In genomic region chr5:83552275-83552674, GRCh38 we compare ENCODE assay signal across 32 cellular contexts.
DNase-seq lines count a peak whose midpoint lies in the region; ATAC-seq and TF ChIP-seq lines count a peak whose summit lies in the region.
"Had no signal": no experiment of that assay in that cellular context is flagged by ENCODE, and none has a peak within 500 bp of the region (broad histone marks: within the 10 kb centered on the region; RNA-seq: fewer than 3 reads in every experiment).

No MANE protein-coding gene starts in this region.

- H3K4me3 ChIP-seq in heart right ventricle (no peak overlapping the region), right cardiac atrium (ENCODE audit: low read length) (no peak overlapping the region), mammary epithelial cell (replicated peaks in 1 of 3; ENCODE audit: insufficient read depth in 1 of 3, low read depth in 2 of 3, low read length in 3 of 3) (no peak overlapping the region), vagina (no peak overlapping the region)
- H3K4me3 ChIP-seq: K562, psoas muscle, SK-N-MC, skin epidermis, tibial nerve had no signal

- H4K20me1 ChIP-seq in mammary epithelial cell (ENCODE audit: insufficient read depth, low read length) = no peaks in the 10 kb centered on the region

- in situ Hi-C loops in mammary epithelial cell (cut with MboI; ENCODE audit: low sequenced_read_pairs in 2 of 2) = loop anchor here (25.0 kb wide), 2 partner anchors 915 to 1190 kb away; no protein-coding TSS in a partner anchor

- H3K27ac ChIP-seq in heart right ventricle (peak overlapping the region in 8 of 10 donors; percentile 28 to 61 (median 41)), right cardiac atrium (ENCODE audit: low read length) (no peak overlapping the region), mammary epithelial cell (ENCODE audit: insufficient read depth, low read depth, low read length) (no peak overlapping the region), vagina (peak overlapping the region; percentile 12)
- H3K27ac ChIP-seq: psoas muscle, SK-N-MC had no signal

- no TSS peak for BruUV-seq in mammary epithelial cell (replicated peaks; lab: Mats Ljungman, UMichigan)

- intact Hi-C loops in heart right ventricle (cut with DNase I) (no loop called here), right cardiac atrium (cut with DNase I) (no loop called here), mammary epithelial cell (cut with micrococcal nuclease) (no loop called here), vagina (cut with DNase I) (no loop called here)

- peaks cover 0 to 21% (median 3%) of the 10 kb centered on the region in 9 donors for H3K4me1 ChIP-seq in heart right ventricle
- H3K4me1 ChIP-seq in right cardiac atrium (ENCODE audit: control insufficient read depth, insufficient read depth, low read length) = no peaks in the 10 kb centered on the region
- H3K4me1 ChIP-seq in mammary epithelial cell (ENCODE audit: insufficient read depth, low read length) = peaks cover 12% of the 10 kb centered on the region
- no peaks in the 10 kb centered on the region for H3K4me1 ChIP-seq in vagina
- H3K4me1 ChIP-seq: psoas muscle had no signal

- H3K27me3 ChIP-seq in heart right ventricle (no peaks in the 10 kb centered on the region), right cardiac atrium (ENCODE audit: control insufficient read depth, insufficient read depth) (no peaks in the 10 kb centered on the region), mammary epithelial cell (ENCODE audit: insufficient read depth, low read length) (no peaks in the 10 kb centered on the region), vagina (no peaks in the 10 kb centered on the region)
- H3K27me3 ChIP-seq: BE2C, tibial nerve had no signal

- H3K79me2 ChIP-seq in mammary epithelial cell (ENCODE audit: insufficient read depth, low read length) = no peaks in the 10 kb centered on the region

- dilution Hi-C loops in mammary epithelial cell (cut with HindIII; ENCODE audit: low sequenced_read_pairs) = no loop called here

- H3K36me3 ChIP-seq in heart right ventricle = peaks cover 0 to 97% (median 0%) of the 10 kb centered on the region in 9 donors
- peaks cover 9% of the 10 kb centered on the region for H3K36me3 ChIP-seq in mammary epithelial cell (ENCODE audit: insufficient read depth, low read length)
- H3K36me3 ChIP-seq in vagina = no peaks in the 10 kb centered on the region
- H3K36me3 ChIP-seq: BE2C, tibial nerve had no signal

- H2AFZ ChIP-seq in mammary epithelial cell (ENCODE audit: low read depth, low read length) = no peak overlapping the region

- DNase-seq in heart right ventricle (no peak), right cardiac atrium (no peak), mammary epithelial cell (peak; percentile 63), kidney tubule cell (ENCODE audit: low spot score) (peak; percentile 14), vagina (ENCODE audit: extremely low spot score in 2 of 2) (no peak), SW 1271 (lab: John Stamatoyannopoulos, UW) (no peak)
- no peak for DNase-seq in stimulated activated naive CD8-positive, alpha-beta T cell treated with anti-CD3 and anti-CD28 coated beads, Interleukin-15, Interleukin-2, amounts not matched to agents 100 U/mL and 50 U/mL, for 24 hours
- DNase-seq: ACHN; activated CD4-positive, alpha-beta memory T cell treated with anti-CD3 and anti-CD28 coated beads, Interleukin-2, amount 10 ng/mL, durations not matched to agents 7 days and 5 days; activated CD4-positive, alpha-beta T cell treated with anti-CD3 and anti-CD28 coated beads for 1 hour; activated CD8-positive, alpha-beta memory T cell treated with anti-CD3 and anti-CD28 coated beads, Interleukin-2, amount 50 U/mL, for 48 hours; BE2C; DMS153; effector CD8-positive, alpha-beta T cell; erythroblast; foreskin melanocyte; H7; hypothalamus; immature natural killer cell; naive thymus-derived CD4-positive, alpha-beta T cell; NCI-H1417 treated with DMSO at 0.1 percent for 48 hours; NCI-H2081 treated with DMSO at 0.1 percent for 48 hours; NCI-H748 treated with DMSO at 0.1 percent for 48 hours; T-helper 2 cell had no signal

- H3K4me2 ChIP-seq in mammary epithelial cell (ENCODE audit: insufficient read depth, low read depth, low read length) = no peak overlapping the region

- CTCF ChIA-PET in mammary epithelial cell (lab: Charles Lee; ENCODE audit: low non-redundant PET) = no interaction called here

- H3K9me3 ChIP-seq in heart right ventricle (no peaks in the 10 kb centered on the region), right cardiac atrium (ENCODE audit: control insufficient read depth, low read length) (no peaks in the 10 kb centered on the region), mammary epithelial cell (replicated peaks; ENCODE audit: insufficient read depth, low read length) (no peaks in the 10 kb centered on the region), vagina (no peaks in the 10 kb centered on the region)
- H3K9me3 ChIP-seq: BE2C, psoas muscle, tibial nerve had no signal

- ATAC-seq in heart right ventricle = no peak
- ATAC-seq in right cardiac atrium = no peak
- no peak for ATAC-seq in HG02759 (IDR thresholded peaks at IDR 0.05; ENCODE audit: unreplicated experiment)
- ATAC-seq in stimulated activated naive CD8-positive, alpha-beta T cell treated with anti-CD3 and anti-CD28 coated beads, Interleukin-15, Interleukin-2, amounts not matched to agents 100 U/mL and 50 U/mL, for 24 hours = no peak
- ATAC-seq: activated T-helper 17 cell treated with anti-CD3 and anti-CD28 coated beads, Interleukin-2, amount 50 U/mL, for 72 hours; K562; left lobe of liver; naive thymus-derived CD4-positive, alpha-beta T cell had no signal

- no peak overlapping the region for H3K9ac ChIP-seq in mammary epithelial cell (ENCODE audit: insufficient read depth, low read length)

- TF ChIP-seq POLR2A in vagina (IDR thresholded peaks at IDR 0.05) = no peak

- TF ChIP-seq CTCF in heart right ventricle (IDR thresholded peaks at IDR 0.05) = no peak
- TF ChIP-seq CTCF in mammary epithelial cell (conservative IDR thresholded peaks at IDR 0.05 in 1 of 2, IDR thresholded peaks at IDR 0.05 in 1 of 2; ENCODE audit: extremely low read depth in 1 of 2, insufficient read depth in 1 of 2, low read depth in 1 of 2, low read length in 2 of 2) = no peak
- no peak for TF ChIP-seq CTCF in vagina (IDR thresholded peaks at IDR 0.05)

Comparison
In these comparisons a context has a peak if more than half of its experiments do, and no peak if none do; other contexts are left out.
1. H3K27ac ChIP-seq: peak in heart right ventricle (8 of 10) and vagina (single experiment); none in right cardiac atrium (single experiment) and mammary epithelial cell (single experiment).
2. DNase-seq: peak in mammary epithelial cell (single experiment) and kidney tubule cell (single experiment); none in heart right ventricle (0 of 2), right cardiac atrium (0 of 3), vagina (0 of 2), SW 1271 (0 of 2) and stimulated activated naive CD8-positive, alpha-beta T cell treated with anti-CD3 and anti-CD28 coated beads, Interleukin-15, Interleukin-2, amounts not matched to agents 100 U/mL and 50 U/mL, for 24 hours (single experiment).